ENCODE assay signal across 8 cellular contexts in genomic region chr4:184649026-184649970, GRCh38. TPM values are rescaled to one million over a fixed set of nuclear protein-coding genes. Genes with fewer than 3 reads are reported as not detected.
DNase-seq lines count a peak whose midpoint lies in the region; ATAC-seq, FAIRE-seq and TF ChIP-seq lines count a peak whose summit lies in the region.

TSS of gene CASP3 (minus strand) at chr4:184649447. CDS start at chr4:184638453, 10,994 bp downstream.
TSS of gene PRIMPOL (plus strand) at chr4:184649738. CDS start at chr4:184657141, 7,403 bp downstream.

- peak within 1 kb of the TSS; percentile 91 for H3K4me3 ChIP-seq in kidney (ENCODE audit: low read length in 2 of 2)

- peaks cover 19 to 22% of the 10 kb centered on the region in 2 donors for H3K4me1 ChIP-seq in kidney (ENCODE audit: control insufficient read depth in 1 of 2, insufficient read depth in 1 of 2, low read depth in 1 of 2, low read length in 2 of 2)

- H3K27ac ChIP-seq in kidney (ENCODE audit: low read depth in 2 of 2, low read length in 2 of 2): peak within 1 kb of the TSS; percentile 96 to 97

- TF ChIP-seq CTCF in kidney (IDR thresholded peaks at IDR 0.05; ENCODE audit: borderline replicate concordance, extremely low read depth, insufficient read depth): peak; percentile 24

- peak; percentile 72 for ATAC-seq in GM19043 (IDR thresholded peaks at IDR 0.05; ENCODE audit: low read depth, unreplicated experiment)
- ATAC-seq in HG03354 (IDR thresholded peaks at IDR 0.05; ENCODE audit: poor library complexity, severe bottlenecking, unreplicated experiment): peak; percentile 86

- DNase-seq in AG20443 (ENCODE audit: low spot score) (peak; percentile 96), NCI-H446 (lab: John Stamatoyannopoulos, UW) (peak; percentile 87 to 95), kidney (peak; percentile 99)
- peak; percentile 86 for DNase-seq in activated CD4-positive, CD25-positive, alpha-beta regulatory T cell treated with anti-CD3 and anti-CD28 coated beads, Interleukin-2, amount 50 U/mL, for 16 hours (ENCODE audit: low read depth, low spot score)
- DNase-seq in central memory CD4-positive, alpha-beta T cell: peak; percentile 93
- DNase-seq in stimulated activated CD4-positive, alpha-beta T cell treated with anti-CD3 and anti-CD28 coated beads, Interleukin-15, amount 100 ng/mL, for 1 hour (ENCODE audit: low read depth in 1 of 2, low spot score in 1 of 2): peak; percentile 95 to 97

- intact Hi-C loops in kidney (cut with DNase I): no loop called here

- no peaks in the 10 kb centered on the region for H3K36me3 ChIP-seq in kidney (ENCODE audit: control insufficient read depth in 1 of 2, insufficient read depth in 2 of 2, low read length in 2 of 2)

- H3K9me3 ChIP-seq in kidney (ENCODE audit: control insufficient read depth in 1 of 2, low read length in 2 of 2): no peaks in the 10 kb centered on the region

- H3K9ac ChIP-seq in kidney (ENCODE audit: low read length in 2 of 2): peak within 1 kb of the TSS; percentile 93 to 96

- FAIRE-seq in kidney (lab: Jason Lieb, UNC): no peak

RNA-seq across cellular contexts. Expression of gene CASP3, which starts in this region (rescaled TPM):
- total RNA-seq in kidney: 22.4 TPM
- polyA plus RNA-seq in kidney (ENCODE audit: insufficient read depth, low read depth, low replicate concordance): 7.3 TPM

RNA-seq across cellular contexts. Expression of gene PRIMPOL, which starts in this region (rescaled TPM):
- total RNA-seq in kidney: 13.1 TPM
- 10.9 TPM for polyA plus RNA-seq in kidney (ENCODE audit: insufficient read depth, low read depth, low replicate concordance)

Comparison
In these comparisons a context has a peak if more than half of its experiments do, and no peak if none do; other contexts are left out.
1. Peak in every context shown above with its lines: DNase-seq, ATAC-seq, H3K4me3 ChIP-seq and H3K27ac ChIP-seq.